In genomic region chr22:30305906-30306628, GRCh38 we compare ENCODE assay signal across 8 cellular contexts. TPM values are rescaled to one million over a fixed set of nuclear protein-coding genes. Genes with fewer than 3 reads are reported as not detected.
DNase-seq lines count a peak whose midpoint lies in the region; ATAC-seq, FAIRE-seq and TF ChIP-seq lines count a peak whose summit lies in the region.

No MANE protein-coding gene starts in this region.

- POLR2A ChIA-PET in HepG2 (lab: Yijun Ruan, JAX) = no interaction called here

- H3K9me3 Mint-ChIP-seq in activated naive CD4-positive, alpha-beta T cell treated with anti-CD3 and anti-CD28 coated beads for 36 hours = no peaks in the 10 kb centered on the region
- no peaks in the 10 kb centered on the region for H3K9me3 Mint-ChIP-seq in activated T-helper 1 cell treated with anti-CD3 and anti-CD28 coated beads, Interleukin-12 subunit alpha, Interleukin-12 subunit beta, Interleukin-2, Interleukin-4 antibody, amounts not matched to agents 30 ng/mL and 10 ng/mL and 1 ng/mL, durations not matched to agents 14 hours and 24 hours and 36 hours

- no peak for ATAC-seq in HepG2
- no peak for ATAC-seq in GM19324 (IDR thresholded peaks at IDR 0.05; ENCODE audit: low FRiP score, unreplicated experiment)

- no peak overlapping the region for H3K4me2 ChIP-seq in HepG2 (ENCODE audit: low read depth, low read length)

- no peak for TF ChIP-seq EP300 in HepG2 (IDR thresholded peaks at IDR 0.05; ENCODE audit: low read depth in 2 of 2, low read length in 2 of 2)
- TF ChIP-seq EP300 in HepG2 (CRISPR knock-in tag; IDR thresholded peaks at IDR 0.05; ENCODE audit: borderline replicate concordance) = no peak
- TF ChIP-seq EP300 in transverse colon (IDR thresholded peaks at IDR 0.05; ENCODE audit: low read depth) = no peak

- intact Hi-C loops in activated naive CD4-positive, alpha-beta T cell treated with anti-CD3 and anti-CD28 coated beads for 36 hours (cut with micrococcal nuclease) = loop anchor here (1.0 to 2.0 kb wide), 4 partner anchors 9 to 50 kb away; partner anchors contain the start of genes CASTOR1, SF3A1 and TBC1D10A
- intact Hi-C loops in activated T-helper 1 cell treated with anti-CD3 and anti-CD28 coated beads, Interleukin-12 subunit alpha, Interleukin-12 subunit beta, Interleukin-2, Interleukin-4 antibody, amounts not matched to agents 30 ng/mL and 10 ng/mL and 1 ng/mL, durations not matched to agents 14 hours and 24 hours and 36 hours (cut with micrococcal nuclease) = loop anchor here (1.0 to 5.0 kb wide), 5 partner anchors 9 to 81 kb away; partner anchors contain the start of genes CASTOR1, RNF215 and SF3A1
- intact Hi-C loops in HepG2 (cut with micrococcal nuclease; ENCODE audit: unreplicated experiment) (no loop called here), transverse colon (cut with DNase I; ENCODE audit: low total_unique reads) (no loop called here)

- H4K20me1 ChIP-seq in HepG2 (ENCODE audit: insufficient read depth, low read length) = no peaks in the 10 kb centered on the region

- H3K27me3 Mint-ChIP-seq in activated naive CD4-positive, alpha-beta T cell treated with anti-CD3 and anti-CD28 coated beads for 36 hours (ENCODE audit: low read depth) = no peaks in the 10 kb centered on the region
- H3K27me3 Mint-ChIP-seq in activated T-helper 1 cell treated with anti-CD3 and anti-CD28 coated beads, Interleukin-12 subunit alpha, Interleukin-12 subunit beta, Interleukin-2, Interleukin-4 antibody, amounts not matched to agents 30 ng/mL and 10 ng/mL and 1 ng/mL, durations not matched to agents 14 hours and 24 hours and 36 hours (ENCODE audit: insufficient read depth) = no peaks in the 10 kb centered on the region

- WGBS in HepG2 (ENCODE audit: low lambda C conversion rate) = 85% methylated on average over 3 of the region's 3 CpGs
- WGBS in transverse colon (ENCODE audit: low coverage in 1 of 2), 2 donors = 25 to 30% methylated on average over 3 of the region's 3 CpGs

- H3K27ac ChIP-seq in HepG2 (ENCODE audit: extremely low read length, insufficient read depth, low read length) (no peak overlapping the region), transverse colon (peak overlapping the region; percentile 84 to 90 (median 88))

- TF ChIP-seq CTCF in HepG2 (CRISPR knock-in tag; IDR thresholded peaks at IDR 0.05) = no peak
- TF ChIP-seq CTCF in transverse colon (IDR thresholded peaks at IDR 0.05) = no peak

- peaks cover 5% of the 10 kb centered on the region; the same call in 1 of the 2 replicates for H3K4me1 ChIP-seq in HepG2 (ENCODE audit: insufficient read depth, low read length)
- peaks cover 85 to 100% (median 94%) of the 10 kb centered on the region in 4 donors for H3K4me1 ChIP-seq in transverse colon

- H3K9ac ChIP-seq in HepG2 (ENCODE audit: insufficient read depth, low read depth, low read length) = no peak overlapping the region

- in situ Hi-C loops in HepG2 (cut with HindIII; ENCODE audit: extremely low pct_ligation_motif_present, low pct_unique_long_range_greater_than_20kb) (no loop called here), transverse colon (cut with MboI; ENCODE audit: low pct_ligation_motif_present in 1 of 4, low pct_unique_long_range_greater_than_20kb in 1 of 4, low sequenced_read_pairs in 3 of 4) (no loop called here)

- FAIRE-seq in HepG2 (lab: Jason Lieb, UNC) = no peak

- no peaks in the 10 kb centered on the region for H3K27me3 ChIP-seq in HepG2 (ENCODE audit: control insufficient read depth in 1 of 2, insufficient read depth in 2 of 2, low read length in 2 of 2)
- no peaks in the 10 kb centered on the region for H3K27me3 ChIP-seq in transverse colon

- peak overlapping the region; percentile 97 for H3K27ac Mint-ChIP-seq in activated naive CD4-positive, alpha-beta T cell treated with anti-CD3 and anti-CD28 coated beads for 36 hours
- H3K27ac Mint-ChIP-seq in activated T-helper 1 cell treated with anti-CD3 and anti-CD28 coated beads, Interleukin-12 subunit alpha, Interleukin-12 subunit beta, Interleukin-2, Interleukin-4 antibody, amounts not matched to agents 30 ng/mL and 10 ng/mL and 1 ng/mL, durations not matched to agents 14 hours and 24 hours and 36 hours = peak overlapping the region; percentile 95

- TF ChIP-seq POLR2A in HepG2 (IDR thresholded peaks at IDR 0.05; ENCODE audit: insufficient read depth in 1 of 2, low read depth in 2 of 2, low read length in 2 of 2) (no peak), transverse colon (IDR thresholded peaks at IDR 0.05) (peak; percentile 11)

- no peaks in the 10 kb centered on the region for H3K9me3 ChIP-seq in HepG2 (ENCODE audit: low read length)
- H3K9me3 ChIP-seq in transverse colon = no peaks in the 10 kb centered on the region

- peaks cover 7% of the 10 kb centered on the region for H3K36me3 Mint-ChIP-seq in activated naive CD4-positive, alpha-beta T cell treated with anti-CD3 and anti-CD28 coated beads for 36 hours (ENCODE audit: low read depth)
- H3K36me3 Mint-ChIP-seq in activated T-helper 1 cell treated with anti-CD3 and anti-CD28 coated beads, Interleukin-12 subunit alpha, Interleukin-12 subunit beta, Interleukin-2, Interleukin-4 antibody, amounts not matched to agents 30 ng/mL and 10 ng/mL and 1 ng/mL, durations not matched to agents 14 hours and 24 hours and 36 hours (ENCODE audit: low read depth) = peaks cover 20% of the 10 kb centered on the region

- H3K79me2 ChIP-seq in HepG2 (ENCODE audit: insufficient read depth, low read length) = no peaks in the 10 kb centered on the region

- peak; percentile 62 for DNase-seq in activated naive CD4-positive, alpha-beta T cell treated with anti-CD3 and anti-CD28 coated beads for 36 hours
- DNase-seq in activated naive CD4-positive, alpha-beta T cell (lab: John Stamatoyannopoulos, UW) = no peak
- no peak for DNase-seq in activated T-helper 1 cell treated with anti-CD3 and anti-CD28 coated beads, Interleukin-12 subunit alpha, Interleukin-12 subunit beta, Interleukin-2, Interleukin-4 antibody, amounts not matched to agents 30 ng/mL and 10 ng/mL and 1 ng/mL, durations not matched to agents 14 hours and 24 hours and 36 hours (ENCODE audit: low spot score)
- DNase-seq in HepG2 (ENCODE audit: low spot score) (no peak), transverse colon (no peak), ecto neural progenitor cell (ENCODE audit: low spot score) (no peak), NCI-H1092 treated with DMSO at 0.1 percent for 48 hours (lab: John Stamatoyannopoulos, UW) (no peak)

- H3K36me3 ChIP-seq in HepG2 (replicated peaks in 1 of 2; ENCODE audit: control insufficient read depth in 1 of 2, insufficient read depth in 2 of 2, low read length in 2 of 2) (peaks cover 3 to 8% of the 10 kb centered on the region in 2 experiments; a peak in 2 of 5 replicates), transverse colon (no peaks in the 10 kb centered on the region)

- H3K4me1 Mint-ChIP-seq in activated naive CD4-positive, alpha-beta T cell treated with anti-CD3 and anti-CD28 coated beads for 36 hours (ENCODE audit: low read depth) = peaks cover 98% of the 10 kb centered on the region
- H3K4me1 Mint-ChIP-seq in activated T-helper 1 cell treated with anti-CD3 and anti-CD28 coated beads, Interleukin-12 subunit alpha, Interleukin-12 subunit beta, Interleukin-2, Interleukin-4 antibody, amounts not matched to agents 30 ng/mL and 10 ng/mL and 1 ng/mL, durations not matched to agents 14 hours and 24 hours and 36 hours (ENCODE audit: low read depth) = peaks cover 94% of the 10 kb centered on the region

- BruUV-seq in HepG2 (replicated peaks; lab: Mats Ljungman, UMichigan) = no TSS peak

- H3K4me3 Mint-ChIP-seq in activated naive CD4-positive, alpha-beta T cell treated with anti-CD3 and anti-CD28 coated beads for 36 hours = peak overlapping the region; percentile 70
- peak overlapping the region; percentile 77 for H3K4me3 Mint-ChIP-seq in activated T-helper 1 cell treated with anti-CD3 and anti-CD28 coated beads, Interleukin-12 subunit alpha, Interleukin-12 subunit beta, Interleukin-2, Interleukin-4 antibody, amounts not matched to agents 30 ng/mL and 10 ng/mL and 1 ng/mL, durations not matched to agents 14 hours and 24 hours and 36 hours

- H2AFZ ChIP-seq in HepG2 (ENCODE audit: low read length) = no peak overlapping the region

- TF ChIP-seq RAD21 in HepG2 (CRISPR knock-in tag; IDR thresholded peaks at IDR 0.05) = no peak

- H3K4me3 ChIP-seq in HepG2 (replicated peaks in 1 of 3; ENCODE audit: insufficient read depth in 1 of 3, low read depth in 2 of 3, low read length in 3 of 3) (no peak overlapping the region), transverse colon (peak overlapping the region in 1 of 4 donors; percentile 19)

- CTCF ChIA-PET in activated naive CD4-positive, alpha-beta T cell treated with anti-CD3 and anti-CD28 coated beads for 36 hours (lab: Charles Lee) = interaction anchor here (0.7 to 3.6 kb wide), 3 partner anchors 11 to 18 kb away, joined by 3 to 10 read pairs (median 8); no protein-coding TSS in a partner anchor
- CTCF ChIA-PET in HepG2 (lab: Yijun Ruan, JAX; ENCODE audit: low intra/inter-chr PET ratio, low total read pairs) = no interaction called here

RNA-seq across cellular contexts. Expression of gene CASTOR1, which starts 16.8 kb away (rescaled TPM):
- 1 to 10 TPM; 2.1 to 3.8 TPM for total RNA-seq in activated naive CD4-positive, alpha-beta T cell treated with anti-CD3 and anti-CD28 coated beads for 36 hours
- total RNA-seq in activated T-helper 1 cell treated with anti-CD3 and anti-CD28 coated beads, Interleukin-12 subunit alpha, Interleukin-12 subunit beta, Interleukin-2, Interleukin-4 antibody, amounts not matched to agents 30 ng/mL and 10 ng/mL and 1 ng/mL, durations not matched to agents 14 hours and 24 hours and 36 hours = 5.6 and 8.8 TPM in 2 replicates
- 1.1 and 2.6 TPM in 2 replicates for total RNA-seq in HepG2 (2016; rRNA removed; fragmentation: Illumina TruSeq; extraction: Trizol)
- 0.81 and 0.88 TPM in 2 replicates for total RNA-seq in HepG2 (2016; cell fraction: cytosol; rRNA removed; fragmentation: Illumina TruSeq; extraction: Trizol; ENCODE audit: low read depth)
- total RNA-seq in HepG2 (2016; cell fraction: insoluble cytoplasmic fraction; rRNA removed; fragmentation: Illumina TruSeq; extraction: Trizol) = 0.70 and 1.2 TPM in 2 replicates
- total RNA-seq in HepG2 (2016; cell fraction: membrane; rRNA removed; fragmentation: Illumina TruSeq; extraction: Trizol) = 2.4 and 2.9 TPM in 2 replicates
- 1.6 and 2.3 TPM in 2 replicates for total RNA-seq in HepG2 (2016; cell fraction: nucleus; rRNA removed; fragmentation: Illumina TruSeq; extraction: Trizol)
- 4.4 and 6.2 TPM in 2 replicates for polyA plus RNA-seq in HepG2 (2011; rRNA removed)
- 2.6 and 3.9 TPM in 2 replicates for polyA plus RNA-seq in HepG2 (2011; cell fraction: cytosol; rRNA removed)
- polyA plus RNA-seq in HepG2 (2011; cell fraction: nucleus; rRNA removed) = 14.3 and 18.8 TPM in 2 replicates
- polyA plus RNA-seq in HepG2 (2012) = 2.3 and 2.7 TPM in 2 replicates
- 0.41 and 0.72 TPM in 2 replicates for polyA plus RNA-seq in HepG2 (2016; cell fraction: cytosol; fragmentation: Illumina TruSeq; extraction: Trizol; ENCODE audit: low read depth)
- polyA plus RNA-seq in HepG2 (2016; cell fraction: insoluble cytoplasmic fraction; fragmentation: Illumina TruSeq; extraction: Trizol; ENCODE audit: low read depth) = 0.73 and 1.3 TPM in 2 replicates
- 0.99 and 1.3 TPM in 2 replicates for polyA plus RNA-seq in HepG2 (2016; cell fraction: membrane; fragmentation: Illumina TruSeq; extraction: Trizol; ENCODE audit: low read depth)
- 2.4 TPM in 1 of 2 replicates, not detected in the other for polyA plus RNA-seq in HepG2 (2016; cell fraction: nucleus; fragmentation: Illumina TruSeq; extraction: Trizol; ENCODE audit: insufficient read depth, low read depth)
- polyA minus RNA-seq in HepG2 (2011; rRNA and poly(A)+ RNA removed; ENCODE audit: low replicate concordance) = 1.4 and 5.7 TPM in 2 replicates
- 0.97 and 1.6 TPM in 2 replicates for polyA minus RNA-seq in HepG2 (2011; cell fraction: cytosol; rRNA and poly(A)+ RNA removed)
- polyA minus RNA-seq in HepG2 (2011; cell fraction: nucleus; rRNA and poly(A)+ RNA removed) = 2.3 and 2.9 TPM in 2 replicates
- total RNA-seq in transverse colon = 1 to 10 TPM in 2 of 4 donors, not detected in 2; 5.6 to 6.8 TPM

RNA-seq across cellular contexts. Expression of gene TBC1D10A, which starts 20.7 kb away (rescaled TPM):
- 10 to 100 TPM; 19.4 to 21.4 TPM for total RNA-seq in activated naive CD4-positive, alpha-beta T cell treated with anti-CD3 and anti-CD28 coated beads for 36 hours
- total RNA-seq in activated T-helper 1 cell treated with anti-CD3 and anti-CD28 coated beads, Interleukin-12 subunit alpha, Interleukin-12 subunit beta, Interleukin-2, Interleukin-4 antibody, amounts not matched to agents 30 ng/mL and 10 ng/mL and 1 ng/mL, durations not matched to agents 14 hours and 24 hours and 36 hours = 17.3 and 24.9 TPM in 2 replicates
- total RNA-seq in HepG2 (2016; rRNA removed; fragmentation: Illumina TruSeq; extraction: Trizol) (3.6 and 4.2 TPM in 2 replicates), transverse colon (10 to 100 TPM; 27.9 to 72.2 (median 45.7) TPM)
- total RNA-seq in HepG2 (2016; cell fraction: cytosol; rRNA removed; fragmentation: Illumina TruSeq; extraction: Trizol; ENCODE audit: low read depth) = 1.3 and 1.7 TPM in 2 replicates
- total RNA-seq in HepG2 (2016; cell fraction: insoluble cytoplasmic fraction; rRNA removed; fragmentation: Illumina TruSeq; extraction: Trizol) = 2.7 and 5.3 TPM in 2 replicates
- total RNA-seq in HepG2 (2016; cell fraction: membrane; rRNA removed; fragmentation: Illumina TruSeq; extraction: Trizol) = 2.2 and 2.6 TPM in 2 replicates
- 3.0 and 3.7 TPM in 2 replicates for total RNA-seq in HepG2 (2016; cell fraction: nucleus; rRNA removed; fragmentation: Illumina TruSeq; extraction: Trizol)
- polyA plus RNA-seq in HepG2 (2011; rRNA removed) = 4.9 and 6.0 TPM in 2 replicates
- 3.5 and 5.6 TPM in 2 replicates for polyA plus RNA-seq in HepG2 (2011; cell fraction: cytosol; rRNA removed)
- 13.6 and 14.3 TPM in 2 replicates for polyA plus RNA-seq in HepG2 (2011; cell fraction: nucleus; rRNA removed)
- polyA plus RNA-seq in HepG2 (2012) = 3.8 and 4.0 TPM in 2 replicates
- 0.68 and 0.98 TPM in 2 replicates for polyA plus RNA-seq in HepG2 (2016; cell fraction: cytosol; fragmentation: Illumina TruSeq; extraction: Trizol; ENCODE audit: low read depth)
- 3.0 and 4.4 TPM in 2 replicates for polyA plus RNA-seq in HepG2 (2016; cell fraction: insoluble cytoplasmic fraction; fragmentation: Illumina TruSeq; extraction: Trizol; ENCODE audit: low read depth)
- 0.73 and 1.0 TPM in 2 replicates for polyA plus RNA-seq in HepG2 (2016; cell fraction: membrane; fragmentation: Illumina TruSeq; extraction: Trizol; ENCODE audit: low read depth)
- polyA plus RNA-seq in HepG2 (2016; cell fraction: nucleus; fragmentation: Illumina TruSeq; extraction: Trizol; ENCODE audit: insufficient read depth, low read depth) = 6.5 and 9.4 TPM in 2 replicates
- polyA minus RNA-seq in HepG2 (2011; rRNA and poly(A)+ RNA removed; ENCODE audit: low replicate concordance) = 3.0 and 10.8 TPM in 2 replicates
- 4.6 and 5.8 TPM in 2 replicates for polyA minus RNA-seq in HepG2 (2011; cell fraction: cytosol; rRNA and poly(A)+ RNA removed)
- polyA minus RNA-seq in HepG2 (2011; cell fraction: nucleus; rRNA and poly(A)+ RNA removed) = 7.8 and 10.4 TPM in 2 replicates

RNA-seq across cellular contexts. Expression of gene OSM, which starts 39.4 kb away (rescaled TPM):
- total RNA-seq in activated naive CD4-positive, alpha-beta T cell treated with anti-CD3 and anti-CD28 coated beads for 36 hours = 10 to 100 TPM in 1 of 2 experiments, 1 to 10 TPM in 1; 8.9 to 11.2 TPM
- 76.7 and 78.3 TPM in 2 replicates for total RNA-seq in activated T-helper 1 cell treated with anti-CD3 and anti-CD28 coated beads, Interleukin-12 subunit alpha, Interleukin-12 subunit beta, Interleukin-2, Interleukin-4 antibody, amounts not matched to agents 30 ng/mL and 10 ng/mL and 1 ng/mL, durations not matched to agents 14 hours and 24 hours and 36 hours
- total RNA-seq in HepG2 (2016; rRNA removed; fragmentation: Illumina TruSeq; extraction: Trizol) (not detected in 2 replicates), transverse colon (not detected)
- total RNA-seq in HepG2 (2016; cell fraction: cytosol; rRNA removed; fragmentation: Illumina TruSeq; extraction: Trizol; ENCODE audit: low read depth) = not detected in 2 replicates
- total RNA-seq in HepG2 (2016; cell fraction: insoluble cytoplasmic fraction; rRNA removed; fragmentation: Illumina TruSeq; extraction: Trizol) = not detected in 2 replicates
- not detected in 2 replicates for total RNA-seq in HepG2 (2016; cell fraction: membrane; rRNA removed; fragmentation: Illumina TruSeq; extraction: Trizol)
- not detected in 2 replicates for total RNA-seq in HepG2 (2016; cell fraction: nucleus; rRNA removed; fragmentation: Illumina TruSeq; extraction: Trizol)
- polyA plus RNA-seq in HepG2 (2011; rRNA removed) = 0.07 TPM in 1 of 2 replicates, not detected in the other
- polyA plus RNA-seq in HepG2 (2011; cell fraction: cytosol; rRNA removed) = 0.05 TPM in 1 of 2 replicates, not detected in the other
- polyA plus RNA-seq in HepG2 (2011; cell fraction: nucleus; rRNA removed) = not detected in 2 replicates
- polyA plus RNA-seq in HepG2 (2012) = 0.07 TPM in 1 of 2 replicates, not detected in the other
- polyA plus RNA-seq in HepG2 (2016; cell fraction: cytosol; fragmentation: Illumina TruSeq; extraction: Trizol; ENCODE audit: low read depth) = not detected in 2 replicates
- not detected in 2 replicates for polyA plus RNA-seq in HepG2 (2016; cell fraction: insoluble cytoplasmic fraction; fragmentation: Illumina TruSeq; extraction: Trizol; ENCODE audit: low read depth)
- polyA plus RNA-seq in HepG2 (2016; cell fraction: membrane; fragmentation: Illumina TruSeq; extraction: Trizol; ENCODE audit: low read depth) = not detected in 2 replicates
- polyA plus RNA-seq in HepG2 (2016; cell fraction: nucleus; fragmentation: Illumina TruSeq; extraction: Trizol; ENCODE audit: insufficient read depth, low read depth) = not detected in 2 replicates
- not detected in 2 replicates for polyA minus RNA-seq in HepG2 (2011; rRNA and poly(A)+ RNA removed; ENCODE audit: low replicate concordance)
- polyA minus RNA-seq in HepG2 (2011; cell fraction: cytosol; rRNA and poly(A)+ RNA removed) = not detected in 2 replicates
- polyA minus RNA-seq in HepG2 (2011; cell fraction: nucleus; rRNA and poly(A)+ RNA removed) = not detected in 2 replicates

RNA-seq across cellular contexts. Expression of gene SF3A1, which starts 50.6 kb away (rescaled TPM):
- total RNA-seq in activated naive CD4-positive, alpha-beta T cell treated with anti-CD3 and anti-CD28 coated beads for 36 hours = 100 to 1,000 TPM; 274 to 276 TPM
- 308 and 310 TPM in 2 replicates for total RNA-seq in activated T-helper 1 cell treated with anti-CD3 and anti-CD28 coated beads, Interleukin-12 subunit alpha, Interleukin-12 subunit beta, Interleukin-2, Interleukin-4 antibody, amounts not matched to agents 30 ng/mL and 10 ng/mL and 1 ng/mL, durations not matched to agents 14 hours and 24 hours and 36 hours
- 22.0 and 31.8 TPM in 2 replicates for total RNA-seq in HepG2 (2016; rRNA removed; fragmentation: Illumina TruSeq; extraction: Trizol)
- 9.8 and 11.6 TPM in 2 replicates for total RNA-seq in HepG2 (2016; cell fraction: cytosol; rRNA removed; fragmentation: Illumina TruSeq; extraction: Trizol; ENCODE audit: low read depth)
- total RNA-seq in HepG2 (2016; cell fraction: insoluble cytoplasmic fraction; rRNA removed; fragmentation: Illumina TruSeq; extraction: Trizol) = 20.9 and 27.0 TPM in 2 replicates
- 13.8 and 16.2 TPM in 2 replicates for total RNA-seq in HepG2 (2016; cell fraction: membrane; rRNA removed; fragmentation: Illumina TruSeq; extraction: Trizol)
- 23.6 and 29.5 TPM in 2 replicates for total RNA-seq in HepG2 (2016; cell fraction: nucleus; rRNA removed; fragmentation: Illumina TruSeq; extraction: Trizol)
- polyA plus RNA-seq in HepG2 (2011; rRNA removed) = 10.0 and 16.2 TPM in 2 replicates
- 5.3 and 6.6 TPM in 2 replicates for polyA plus RNA-seq in HepG2 (2011; cell fraction: cytosol; rRNA removed)
- 42.5 and 51.9 TPM in 2 replicates for polyA plus RNA-seq in HepG2 (2011; cell fraction: nucleus; rRNA removed)
- 38.4 and 47.2 TPM in 2 replicates for polyA plus RNA-seq in HepG2 (2012)
- 5.6 and 6.5 TPM in 2 replicates for polyA plus RNA-seq in HepG2 (2016; cell fraction: cytosol; fragmentation: Illumina TruSeq; extraction: Trizol; ENCODE audit: low read depth)
- 22.2 and 52.1 TPM in 2 replicates for polyA plus RNA-seq in HepG2 (2016; cell fraction: insoluble cytoplasmic fraction; fragmentation: Illumina TruSeq; extraction: Trizol; ENCODE audit: low read depth)
- polyA plus RNA-seq in HepG2 (2016; cell fraction: membrane; fragmentation: Illumina TruSeq; extraction: Trizol; ENCODE audit: low read depth) = 8.5 and 15.3 TPM in 2 replicates
- 40.6 and 47.6 TPM in 2 replicates for polyA plus RNA-seq in HepG2 (2016; cell fraction: nucleus; fragmentation: Illumina TruSeq; extraction: Trizol; ENCODE audit: insufficient read depth, low read depth)
- polyA minus RNA-seq in HepG2 (2011; rRNA and poly(A)+ RNA removed; ENCODE audit: low replicate concordance) = 43.5 and 95.1 TPM in 2 replicates
- polyA minus RNA-seq in HepG2 (2011; cell fraction: cytosol; rRNA and poly(A)+ RNA removed) = 61.1 and 71.4 TPM in 2 replicates
- polyA minus RNA-seq in HepG2 (2011; cell fraction: nucleus; rRNA and poly(A)+ RNA removed) = 49.2 and 53.6 TPM in 2 replicates
- 100 to 1,000 TPM in 2 of 4 donors, 10 to 100 TPM in 2; 73.2 to 664 (median 99.3) TPM for total RNA-seq in transverse colon

RNA-seq across cellular contexts. Expression of gene CCDC157, which starts 50.7 kb away (rescaled TPM):
- total RNA-seq in activated naive CD4-positive, alpha-beta T cell treated with anti-CD3 and anti-CD28 coated beads for 36 hours = 1 to 10 TPM; 1.1 to 1.5 TPM
- 2.4 and 3.0 TPM in 2 replicates for total RNA-seq in activated T-helper 1 cell treated with anti-CD3 and anti-CD28 coated beads, Interleukin-12 subunit alpha, Interleukin-12 subunit beta, Interleukin-2, Interleukin-4 antibody, amounts not matched to agents 30 ng/mL and 10 ng/mL and 1 ng/mL, durations not matched to agents 14 hours and 24 hours and 36 hours
- total RNA-seq in HepG2 (2016; rRNA removed; fragmentation: Illumina TruSeq; extraction: Trizol) (0.98 and 1.6 TPM in 2 replicates), transverse colon (1 to 10 TPM; 1.4 to 5.2 (median 3.3) TPM)
- 2.1 and 2.2 TPM in 2 replicates for total RNA-seq in HepG2 (2016; cell fraction: cytosol; rRNA removed; fragmentation: Illumina TruSeq; extraction: Trizol; ENCODE audit: low read depth)
- total RNA-seq in HepG2 (2016; cell fraction: insoluble cytoplasmic fraction; rRNA removed; fragmentation: Illumina TruSeq; extraction: Trizol) = 0.79 and 1.9 TPM in 2 replicates
- 1.9 and 3.1 TPM in 2 replicates for total RNA-seq in HepG2 (2016; cell fraction: membrane; rRNA removed; fragmentation: Illumina TruSeq; extraction: Trizol)
- 1.4 and 1.6 TPM in 2 replicates for total RNA-seq in HepG2 (2016; cell fraction: nucleus; rRNA removed; fragmentation: Illumina TruSeq; extraction: Trizol)
- 1.4 and 2.3 TPM in 2 replicates for polyA plus RNA-seq in HepG2 (2011; rRNA removed)
- polyA plus RNA-seq in HepG2 (2011; cell fraction: cytosol; rRNA removed) = 1.1 and 1.8 TPM in 2 replicates
- polyA plus RNA-seq in HepG2 (2011; cell fraction: nucleus; rRNA removed) = 5.8 and 7.1 TPM in 2 replicates
- 0.64 and 1.3 TPM in 2 replicates for polyA plus RNA-seq in HepG2 (2012)
- 3.4 and 4.1 TPM in 2 replicates for polyA plus RNA-seq in HepG2 (2016; cell fraction: cytosol; fragmentation: Illumina TruSeq; extraction: Trizol; ENCODE audit: low read depth)
- polyA plus RNA-seq in HepG2 (2016; cell fraction: insoluble cytoplasmic fraction; fragmentation: Illumina TruSeq; extraction: Trizol; ENCODE audit: low read depth) = 1.2 and 1.5 TPM in 2 replicates
- polyA plus RNA-seq in HepG2 (2016; cell fraction: membrane; fragmentation: Illumina TruSeq; extraction: Trizol; ENCODE audit: low read depth) = 2.2 and 3.2 TPM in 2 replicates
- 3.1 and 3.2 TPM in 2 replicates for polyA plus RNA-seq in HepG2 (2016; cell fraction: nucleus; fragmentation: Illumina TruSeq; extraction: Trizol; ENCODE audit: insufficient read depth, low read depth)
- 2.6 and 4.7 TPM in 2 replicates for polyA minus RNA-seq in HepG2 (2011; rRNA and poly(A)+ RNA removed; ENCODE audit: low replicate concordance)
- polyA minus RNA-seq in HepG2 (2011; cell fraction: cytosol; rRNA and poly(A)+ RNA removed) = 0.79 and 1.4 TPM in 2 replicates
- 1.9 and 3.0 TPM in 2 replicates for polyA minus RNA-seq in HepG2 (2011; cell fraction: nucleus; rRNA and poly(A)+ RNA removed)

Comparison
In these comparisons a context has a peak if more than half of its experiments do, and no peak if none do; other contexts are left out.
1. RNA of gene OSM, which starts 39.4 kb away (total RNA-seq): 76.7 to 78.3 TPM in activated T-helper 1 cell treated with anti-CD3 and anti-CD28 coated beads, Interleukin-12 subunit alpha, Interleukin-12 subunit beta, Interleukin-2, Interleukin-4 antibody, amounts not matched to agents 30 ng/mL and 10 ng/mL and 1 ng/mL, durations not matched to agents 14 hours and 24 hours and 36 hours and 8.9 to 11.2 TPM in activated naive CD4-positive, alpha-beta T cell treated with anti-CD3 and anti-CD28 coated beads for 36 hours; not detected in HepG2 and not detected in transverse colon; every median in the first group is over 4 times any median in the second.
2. intact Hi-C loops: an anchor here in activated naive CD4-positive, alpha-beta T cell treated with anti-CD3 and anti-CD28 coated beads for 36 hours (1.0 to 2.0 kb wide) and activated T-helper 1 cell treated with anti-CD3 and anti-CD28 coated beads, Interleukin-12 subunit alpha, Interleukin-12 subunit beta, Interleukin-2, Interleukin-4 antibody, amounts not matched to agents 30 ng/mL and 10 ng/mL and 1 ng/mL, durations not matched to agents 14 hours and 24 hours and 36 hours (1.0 to 5.0 kb wide); none called in HepG2 and transverse colon.